ENCODE assay signal across 17 cellular contexts in the genomic region with DNA sequence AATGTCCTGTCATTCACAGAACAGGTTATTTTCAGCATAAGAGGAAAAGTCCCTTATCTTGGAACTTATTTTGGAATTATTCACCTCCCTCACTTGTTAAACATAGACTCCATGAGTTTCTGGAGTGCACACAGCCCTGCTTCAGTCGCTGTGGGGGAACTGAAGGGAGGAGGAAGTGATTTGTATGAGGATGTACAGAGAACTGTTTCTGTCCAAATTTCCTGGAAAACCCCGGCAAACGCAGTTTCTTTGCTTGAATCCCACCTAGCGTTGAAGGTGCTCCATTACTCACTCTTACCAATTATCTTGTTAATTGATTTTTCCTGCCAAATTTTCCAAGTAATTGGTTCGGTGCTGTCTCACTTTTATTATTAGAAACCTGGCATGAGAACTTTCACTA.
"Had no signal": no experiment of that assay in that cellular context is flagged by ENCODE, and none has a peak within 500 bp of the region (broad histone marks: within the 10 kb centered on the region; RNA-seq: fewer than 3 reads in every experiment).

No MANE protein-coding gene starts in this region.

- H3K4me1 ChIP-seq: esophagus squamous epithelium, pancreas, sigmoid colon had no signal

- H3K9me3 ChIP-seq: esophagus squamous epithelium, left lung, pancreas, sigmoid colon, spleen had no signal

- DNase-seq: activated CD4-positive, alpha-beta T cell treated with anti-CD3 and anti-CD28 coated beads for 4 hours; activated CD8-positive, alpha-beta memory T cell treated with anti-CD3 and anti-CD28 coated beads, Interleukin-2, amount 50 U/mL, for 48 hours; activated gamma-delta T cell; activated naive CD8-positive, alpha-beta T cell treated with anti-CD3 and anti-CD28 coated beads for 36 hours; activated T-cell treated with anti-CD3 and anti-CD28 coated beads, Interleukin-2, amount 50 U/mL, for 72 hours; amygdala; effector CD4-positive, alpha-beta T cell; esophagus squamous epithelium; hippocampal formation; left lung; naive thymus-derived CD8-positive, alpha-beta T cell; pancreas; sigmoid colon; spleen; WERI-Rb-1 had no signal

- ATAC-seq: left lung; naive thymus-derived CD8-positive, alpha-beta T cell; pancreas had no signal

- H3K27ac ChIP-seq: coronary artery, esophagus squamous epithelium, left lung, pancreas, sigmoid colon, spleen, WERI-Rb-1 had no signal

- H3K36me3 ChIP-seq: esophagus squamous epithelium, left lung, pancreas, sigmoid colon, spleen, WERI-Rb-1 had no signal

- H3K4me3 ChIP-seq: coronary artery, esophagus squamous epithelium, left lung, pancreas, sigmoid colon, spleen had no signal

- H3K27me3 ChIP-seq: esophagus squamous epithelium, left lung, pancreas, sigmoid colon, spleen had no signal

- FAIRE-seq: keratinocyte had no signal
